ENCODE assay signal across 20 cellular contexts in the genomic region with DNA sequence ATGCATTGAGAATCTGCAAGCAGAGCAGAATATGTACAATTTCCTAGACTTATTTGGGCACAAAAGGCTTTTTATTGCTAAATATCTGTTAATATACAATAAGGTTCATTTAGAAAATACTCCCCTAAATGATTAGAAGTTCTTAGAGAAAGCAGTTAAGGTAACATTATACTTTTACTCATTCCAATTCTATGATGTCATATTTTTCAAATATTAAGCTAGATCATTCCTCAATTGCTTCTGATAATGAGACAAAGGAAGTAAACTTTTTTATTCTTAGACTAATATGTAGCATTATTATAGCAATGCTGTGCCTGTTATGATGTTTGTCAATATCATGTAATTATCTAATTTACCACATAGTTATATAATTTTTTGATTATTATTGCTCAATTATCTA.
"Had no signal": no experiment of that assay in that cellular context is flagged by ENCODE, and none has a peak within 500 bp of the region (broad histone marks: within the 10 kb centered on the region; RNA-seq: fewer than 3 reads in every experiment).

No MANE protein-coding gene starts in this region.

- H3K4me1 Mint-ChIP-seq: naive thymus-derived CD8-positive, alpha-beta T cell had no signal

- H3K27ac Mint-ChIP-seq: naive thymus-derived CD8-positive, alpha-beta T cell; type B pancreatic cell had no signal

- H3K4me3 Mint-ChIP-seq: naive thymus-derived CD8-positive, alpha-beta T cell; type B pancreatic cell had no signal

- H3K4me2 ChIP-seq: smooth muscle cell had no signal

- H3K27me3 ChIP-seq: colonic mucosa, gastrocnemius medialis, heart right ventricle, neutrophil, right atrium auricular region, suprapubic skin, thyroid gland had no signal

- H3K4me3 ChIP-seq: colonic mucosa, gastrocnemius medialis, heart right ventricle, mucosa of descending colon, right atrium auricular region, smooth muscle cell, suprapubic skin, thyroid gland had no signal

- H3K27me3 Mint-ChIP-seq: naive thymus-derived CD8-positive, alpha-beta T cell; type B pancreatic cell had no signal

- H3K4me1 ChIP-seq: colonic mucosa, gastrocnemius medialis, heart right ventricle, right atrium auricular region, suprapubic skin had no signal

- H3K36me3 ChIP-seq: colonic mucosa, gastrocnemius medialis, heart right ventricle, neutrophil, right atrium auricular region, suprapubic skin, thyroid gland had no signal

- H3K27ac ChIP-seq: colonic mucosa, gastrocnemius medialis, heart right ventricle, neutrophil, right atrium auricular region, suprapubic skin, thyroid gland had no signal

- H3K9me3 ChIP-seq: colonic mucosa, gastrocnemius medialis, mucosa of descending colon, neutrophil, right atrium auricular region, suprapubic skin, thyroid gland had no signal

- DNase-seq: colonic mucosa; effector CD4-positive, alpha-beta T cell; gastrocnemius medialis; heart right ventricle; hypothalamus; mammary epithelial cell; mucosa of descending colon; naive thymus-derived CD8-positive, alpha-beta T cell; stimulated activated CD4-positive, alpha-beta T cell treated with anti-CD3 and anti-CD28 coated beads, Interleukin-2, amount 100 ng/mL, for 48 hours; stimulated activated naive CD8-positive, alpha-beta T cell treated with anti-CD3 and anti-CD28 coated beads, Interleukin-15, Interleukin-2, amounts not matched to agents 100 U/mL and 50 U/mL, for 24 hours; thyroid gland had no signal

- FAIRE-seq: islet of Langerhans, urothelium cell line had no signal

- H3K36me3 Mint-ChIP-seq: naive thymus-derived CD8-positive, alpha-beta T cell; type B pancreatic cell had no signal

- H3K9me3 Mint-ChIP-seq: type B pancreatic cell had no signal

- ATAC-seq: esophagus mucosa; gastrocnemius medialis; heart right ventricle; left lobe of liver; mucosa of descending colon; naive thymus-derived CD8-positive, alpha-beta T cell; stimulated activated naive CD8-positive, alpha-beta T cell treated with anti-CD3 and anti-CD28 coated beads, Interleukin-15, Interleukin-2, amounts not matched to agents 100 U/mL and 50 U/mL, for 24 hours had no signal
